In the genomic region with DNA sequence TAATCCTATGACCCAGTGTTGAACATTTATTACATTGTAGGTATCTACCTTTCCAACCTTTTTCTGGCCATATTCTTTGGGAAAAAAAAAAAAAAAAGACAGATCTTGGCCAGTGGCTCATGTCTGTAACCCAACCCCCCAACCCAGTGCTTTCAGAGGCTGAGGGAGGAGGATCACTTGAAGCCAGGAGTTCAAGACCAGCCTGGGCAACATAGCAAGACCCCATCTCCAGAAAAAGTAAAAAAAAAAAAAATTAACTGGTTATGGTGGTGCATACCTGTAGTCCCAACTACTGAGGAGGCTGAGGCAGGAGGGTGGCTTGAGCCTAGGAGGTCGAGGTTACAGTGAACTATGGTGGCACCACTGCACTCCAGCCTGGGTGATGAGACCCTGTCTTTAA, we compare ENCODE assay signal across 35 cellular contexts.
"Had no signal": no experiment of that assay in that cellular context is flagged by ENCODE, and none has a peak within 500 bp of the region (broad histone marks: within the 10 kb centered on the region; RNA-seq: fewer than 3 reads in every experiment).

No MANE protein-coding gene starts in this region.

- H3K9me3 ChIP-seq: MG63 had no signal

- H3K36me3 ChIP-seq: MG63 had no signal

- H3K27me3 ChIP-seq: MG63 had no signal

- H3K4me3 ChIP-seq: MG63 had no signal

- DNase-seq: Karpas-422, Kasumi-1, MG63, MM.1S, MV-4-11, NCI-H1048, NCI-H1092, NCI-H1092 treated with DMSO at 0.1 percent for 48 hours, NCI-H1105, NCI-H1105 treated with DMSO at 0.1 percent for 48 hours, NCI-H1417, NCI-H1417 treated with DMSO at 0.1 percent for 48 hours, NCI-H1436, NCI-H1436 treated with DMSO at 0.1 percent for 48 hours, NCI-H146, NCI-H1694, NCI-H1694 treated with DMSO at 0.1 percent for 48 hours, NCI-H187, NCI-H187 treated with DMSO at 0.1 percent for 48 hours, NCI-H1930, NCI-H2029, NCI-H2029 treated with DMSO at 0.1 percent for 48 hours, NCI-H2081, NCI-H2081 treated with DMSO at 0.1 percent for 48 hours, NCI-H2107, NCI-H2171, NCI-H2171 treated with DMSO at 0.1 percent for 48 hours, NCI-H2227 treated with DMSO at 0.1 percent for 48 hours, NCI-H226, NCI-H345, NCI-H446, NCI-H446 treated with DMSO at 0.1 percent for 48 hours, NCI-H510A, NCI-H510A treated with DMSO at 0.1 percent for 48 hours, NCI-H524 had no signal
